In the genomic region with DNA sequence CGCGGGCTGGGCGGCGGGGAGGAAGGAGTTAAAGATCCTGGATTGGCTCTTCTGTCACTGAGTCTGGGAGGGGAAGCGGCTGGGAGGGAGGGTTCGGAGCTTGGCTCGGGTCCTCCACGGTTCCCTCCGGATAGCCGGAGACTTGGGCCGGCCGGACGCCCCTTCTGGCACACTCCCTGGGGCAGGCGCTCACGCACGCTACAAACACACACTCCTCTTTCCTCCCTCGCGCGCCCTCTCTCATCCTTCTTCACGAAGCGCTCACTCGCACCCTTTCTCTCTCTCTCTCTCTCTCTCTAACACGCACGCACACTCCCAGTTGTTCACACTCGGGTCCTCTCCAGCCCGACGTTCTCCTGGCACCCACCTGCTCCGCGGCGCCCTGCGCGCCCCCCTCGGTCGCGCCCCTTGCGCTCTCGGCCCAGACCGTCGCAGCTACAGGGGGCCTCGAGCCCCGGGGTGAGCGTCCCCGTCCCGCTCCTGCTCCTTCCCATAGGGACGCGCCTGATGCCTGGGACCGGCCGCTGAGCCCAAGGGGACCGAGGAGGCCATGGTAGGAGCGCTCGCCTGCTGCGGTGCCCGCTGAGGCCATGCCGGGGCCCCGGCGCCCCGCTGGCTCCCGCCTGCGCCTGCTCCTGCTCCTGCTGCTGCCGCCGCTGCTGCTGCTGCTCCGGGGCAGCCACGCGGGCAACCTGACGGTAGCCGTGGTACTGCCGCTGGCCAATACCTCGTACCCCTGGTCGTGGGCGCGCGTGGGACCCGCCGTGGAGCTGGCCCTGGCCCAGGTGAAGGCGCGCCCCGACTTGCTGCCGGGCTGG, we compare ENCODE assay signal across 9 cellular contexts. TPM values are rescaled to one million over a fixed set of nuclear protein-coding genes. Genes with fewer than 3 reads are reported as not detected.
A peak's percentile ranks its signal among the peaks of the same experiment; 100 is the strongest.
DNase-seq lines count a peak whose midpoint lies in the region; ATAC-seq and TF ChIP-seq lines count a peak whose summit lies in the region.
"Had no signal": no experiment of that assay in that cellular context is flagged by ENCODE, and none has a peak within 500 bp of the region (broad histone marks: within the 10 kb centered on the region; RNA-seq: fewer than 3 reads in every experiment).

NPR1 (plus strand) TSS at position 170 of the 818 bp plus-strand sequence; CDS start at position 591, 421 bp downstream.

- H3K9ac ChIP-seq in Karpas-422 (ENCODE audit: low read length): no peak within 1 kb of the TSS

- no peaks in the 10 kb centered on the region for H3K9me3 Mint-ChIP-seq in activated T-helper 2 cell treated with anti-CD3 and anti-CD28 coated beads, Interferon-gamma antibody, Interleukin-2, Interleukin-4, amounts not matched to agents 10 μg/mL and 5 μg/mL and 100 μg/mL, durations not matched to agents 14 hours and 24 hours and 36 hours

- no peak for TF ChIP-seq EP300 in ovary (IDR thresholded peaks at IDR 0.05)

- peaks cover 43% of the 10 kb centered on the region for H3K27me3 Mint-ChIP-seq in activated T-helper 2 cell treated with anti-CD3 and anti-CD28 coated beads, Interferon-gamma antibody, Interleukin-2, Interleukin-4, amounts not matched to agents 10 μg/mL and 5 μg/mL and 100 μg/mL, durations not matched to agents 14 hours and 24 hours and 36 hours (ENCODE audit: low read depth)

- H4K20me1 ChIP-seq in Karpas-422 (ENCODE audit: insufficient read depth, low read depth, low read length): no peaks in the 10 kb centered on the region

- H2AFZ ChIP-seq in Karpas-422 (ENCODE audit: low read length): peak within 1 kb of the TSS; percentile 61; the same call in 1 of the 2 replicates

- DNase-seq in DMS53 (lab: John Stamatoyannopoulos, UW) (peak; percentile 59), Karpas-422 (no peak), glomerular visceral epithelial cell (ENCODE audit: extremely low spot score) (peak; percentile 36), ovary (peak; percentile 80 to 86 (median 81))
- DNase-seq in activated T-helper 2 cell treated with anti-CD3 and anti-CD28 coated beads, Interferon-gamma antibody, Interleukin-2, Interleukin-4, amounts not matched to agents 10 μg/mL and 5 μg/mL and 100 μg/mL, durations not matched to agents 14 hours and 24 hours and 36 hours (ENCODE audit: low spot score): no peak

- ATAC-seq in HG02588 (IDR thresholded peaks at IDR 0.05; ENCODE audit: unreplicated experiment): no peak
- ATAC-seq in HG02759 (IDR thresholded peaks at IDR 0.05; ENCODE audit: unreplicated experiment): no peak
- ATAC-seq in HG03095 (IDR thresholded peaks at IDR 0.05; ENCODE audit: unreplicated experiment): no peak

- H3K36me3 ChIP-seq in Karpas-422 (ENCODE audit: insufficient read depth, low read length) (no peaks in the 10 kb centered on the region), ovary (no peaks in the 10 kb centered on the region)

- H3K4me3 ChIP-seq in Karpas-422 (ENCODE audit: low read length) (no peak within 1 kb of the TSS), ovary (peak within 1 kb of the TSS; percentile 64)

- H3K4me2 ChIP-seq in Karpas-422 (ENCODE audit: low read depth, low read length, poor library complexity, severe bottlenecking): peak within 1 kb of the TSS; percentile 32

- no peaks in the 10 kb centered on the region for H3K36me3 Mint-ChIP-seq in activated T-helper 2 cell treated with anti-CD3 and anti-CD28 coated beads, Interferon-gamma antibody, Interleukin-2, Interleukin-4, amounts not matched to agents 10 μg/mL and 5 μg/mL and 100 μg/mL, durations not matched to agents 14 hours and 24 hours and 36 hours (ENCODE audit: low read depth)

- intact Hi-C loops in activated T-helper 2 cell treated with anti-CD3 and anti-CD28 coated beads, Interferon-gamma antibody, Interleukin-2, Interleukin-4, amounts not matched to agents 10 μg/mL and 5 μg/mL and 100 μg/mL, durations not matched to agents 14 hours and 24 hours and 36 hours (cut with micrococcal nuclease): no loop called here
- intact Hi-C loops in ovary (cut with DNase I): loop anchor here in 3 of 4 donors (2.0 to 10.0 kb wide), 6 partner anchors 69 to 309 kb away; partner anchors contain the start of genes DENND4B (in 2 of the 3) and RAB13 (in 2 of the 3)

- H3K4me1 Mint-ChIP-seq in activated T-helper 2 cell treated with anti-CD3 and anti-CD28 coated beads, Interferon-gamma antibody, Interleukin-2, Interleukin-4, amounts not matched to agents 10 μg/mL and 5 μg/mL and 100 μg/mL, durations not matched to agents 14 hours and 24 hours and 36 hours (ENCODE audit: low read depth): peaks cover 18% of the 10 kb centered on the region

- peaks cover 3% of the 10 kb centered on the region; the same call in 1 of the 2 replicates for H3K4me1 ChIP-seq in Karpas-422 (ENCODE audit: low read length)
- no peaks in the 10 kb centered on the region for H3K4me1 ChIP-seq in ovary (ENCODE audit: insufficient read depth)

- H3K27ac Mint-ChIP-seq in activated T-helper 2 cell treated with anti-CD3 and anti-CD28 coated beads, Interferon-gamma antibody, Interleukin-2, Interleukin-4, amounts not matched to agents 10 μg/mL and 5 μg/mL and 100 μg/mL, durations not matched to agents 14 hours and 24 hours and 36 hours: no peak within 1 kb of the TSS

- H3K27me3 ChIP-seq in Karpas-422 (ENCODE audit: low read length) (no peaks in the 10 kb centered on the region), ovary (no peaks in the 10 kb centered on the region)

- H3K4me3 Mint-ChIP-seq in activated T-helper 2 cell treated with anti-CD3 and anti-CD28 coated beads, Interferon-gamma antibody, Interleukin-2, Interleukin-4, amounts not matched to agents 10 μg/mL and 5 μg/mL and 100 μg/mL, durations not matched to agents 14 hours and 24 hours and 36 hours (ENCODE audit: low read depth): peak within 1 kb of the TSS; percentile 71

- TF ChIP-seq CTCF in ovary (IDR thresholded peaks at IDR 0.05): no peak

- H3K27ac ChIP-seq in Karpas-422 (ENCODE audit: low read length) (no peak within 1 kb of the TSS), ovary (peak within 1 kb of the TSS; percentile 65 to 78)

- TF ChIP-seq POLR2A in ovary (IDR thresholded peaks at IDR 0.05): no peak

- no peaks in the 10 kb centered on the region for H3K9me3 ChIP-seq in Karpas-422 (ENCODE audit: low read length)
- H3K9me3 ChIP-seq in ovary: no peaks in the 10 kb centered on the region

- WGBS in ovary, 3 donors: 0 to 1% (median 0%) methylated on average over 48 to 78 of the region's 78 CpGs

- no peaks in the 10 kb centered on the region for H3K79me2 ChIP-seq in Karpas-422 (ENCODE audit: low read length)

- H3K9me2 ChIP-seq in Karpas-422 (replicated peaks; ENCODE audit: insufficient read depth, low read length): no peaks in the 10 kb centered on the region

RNA-seq across cellular contexts. Expression of gene NPR1, which starts in this region (rescaled TPM):
- not detected in 2 replicates for total RNA-seq in Karpas-422 (2014; rRNA removed; shearing (Covaris generic); ENCODE audit: low replicate concordance)
- total RNA-seq in activated T-helper 2 cell treated with anti-CD3 and anti-CD28 coated beads, Interferon-gamma antibody, Interleukin-2, Interleukin-4, amounts not matched to agents 10 μg/mL and 5 μg/mL and 100 μg/mL, durations not matched to agents 14 hours and 24 hours and 36 hours: not detected in 2 replicates
- 10 to 100 TPM; 23.6 to 96.5 (median 50.7) TPM for total RNA-seq in ovary
- 10 to 100 TPM; 20.6 to 31.3 TPM for polyA plus RNA-seq in ovary
- total RNA-seq: T-helper 1 cell treated with Interleukin-12 subunit alpha and Interleukin-12 subunit beta and Interleukin-4 antibody, amounts not matched to agents 30 ng/mL and 1 ng/mL, for 36 hours had no signal

Comparison
In these comparisons a context has a peak if more than half of its experiments do, and no peak if none do; other contexts are left out.
1. RNA of gene NPR1 (total RNA-seq): 23.6 to 96.5 TPM in ovary; not detected in activated T-helper 2 cell treated with anti-CD3 and anti-CD28 coated beads, Interferon-gamma antibody, Interleukin-2, Interleukin-4, amounts not matched to agents 10 μg/mL and 5 μg/mL and 100 μg/mL, durations not matched to agents 14 hours and 24 hours and 36 hours and not detected in Karpas-422; every median in the first group is over 10 times any median in the second.
2. DNase-seq: peak in DMS53 (single experiment), glomerular visceral epithelial cell (single experiment) and ovary (5 of 5); none in Karpas-422 (single experiment) and activated T-helper 2 cell treated with anti-CD3 and anti-CD28 coated beads, Interferon-gamma antibody, Interleukin-2, Interleukin-4, amounts not matched to agents 10 μg/mL and 5 μg/mL and 100 μg/mL, durations not matched to agents 14 hours and 24 hours and 36 hours (single experiment).